ENCODE assay signal across 21 cellular contexts in the genomic region with DNA sequence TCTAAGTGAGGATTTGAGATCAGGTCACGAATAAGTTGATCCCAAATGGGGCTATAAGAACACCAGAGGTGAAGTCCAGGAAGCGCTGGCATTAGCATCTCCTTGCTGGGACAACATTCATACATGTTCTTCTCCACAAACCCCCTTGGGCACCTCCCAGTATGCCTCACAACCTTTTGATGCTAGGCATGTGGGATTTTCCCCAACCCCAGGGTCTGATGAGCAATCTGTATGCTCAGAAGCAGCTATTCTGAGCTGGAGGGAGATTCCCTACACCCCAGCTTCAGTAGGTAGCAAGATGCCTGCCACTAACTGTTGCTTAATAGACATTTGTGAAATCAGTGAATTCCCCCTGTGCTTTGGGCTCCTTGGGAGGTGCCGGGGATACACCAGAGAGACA. TPM values are rescaled to one million over a fixed set of nuclear protein-coding genes. Genes with fewer than 3 reads are reported as not detected.
DNase-seq lines count a peak whose midpoint lies in the region; ATAC-seq and TF ChIP-seq lines count a peak whose summit lies in the region.
"Had no signal": no experiment of that assay in that cellular context is flagged by ENCODE, and none has a peak within 500 bp of the region (broad histone marks: within the 10 kb centered on the region; RNA-seq: fewer than 3 reads in every experiment).

No MANE protein-coding gene starts in this region.

- TF ChIP-seq CTCF in GM10266 (IDR thresholded peaks at IDR 0.05; ENCODE audit: control insufficient read depth, insufficient read depth, low read depth, missing control alignments), result no peak

- intact Hi-C loops in left ventricle myocardium superior (cut with micrococcal nuclease), result no loop called here

- DNase-seq in EL (peak; percentile 5), GM10266 (ENCODE audit: extremely low spot score) (peak; percentile 23), M059J (ENCODE audit: low read depth) (peak; percentile 1), left ventricle myocardium superior (no peak), NCI-H2171 (lab: John Stamatoyannopoulos, UW) (no peak)
- DNase-seq in stimulated activated CD4-positive, alpha-beta T cell treated with anti-CD3 and anti-CD28 coated beads, Interleukin-1b, Interleukin-23, amount 100 ng/mL, for 48 hours, result peak; percentile 71
- DNase-seq: activated CD8-positive, alpha-beta memory T cell treated with anti-CD3 and anti-CD28 coated beads, Interleukin-2, amount 50 U/mL, for 4 hours; BE2C; GF-D8; heart right ventricle; mesenchymal stem cell; NCI-H1092 treated with DMSO at 0.1 percent for 48 hours; NCI-H2227 treated with DMSO at 0.1 percent for 48 hours; RPMI8226; SW 1271; transverse colon had no signal

- ATAC-seq in HG03025 (IDR thresholded peaks at IDR 0.05; ENCODE audit: low FRiP score, unreplicated experiment) (no peak), left ventricle myocardium superior (no peak)
- ATAC-seq: heart right ventricle, K562 had no signal

RNA-seq across cellular contexts. Expression of a gene that starts 32.2 kb away (rescaled TPM):
- total RNA-seq in M059J (2014; rRNA removed; shearing (Covaris generic)), result not detected in 2 replicates
- total RNA-seq in left ventricle myocardium superior, result not detected
- total RNA-seq: cardiac septum, fibroblast of lung, K562, smooth muscle cell, transverse colon had no signal

Comparison
In these comparisons a context has a peak if more than half of its experiments do, and no peak if none do; other contexts are left out.
1. DNase-seq: peak in EL (single experiment), GM10266 (single experiment), M059J (single experiment) and stimulated activated CD4-positive, alpha-beta T cell treated with anti-CD3 and anti-CD28 coated beads, Interleukin-1b, Interleukin-23, amount 100 ng/mL, for 48 hours (single experiment); none in left ventricle myocardium superior (single experiment) and NCI-H2171 (single experiment).